In the genomic region with DNA sequence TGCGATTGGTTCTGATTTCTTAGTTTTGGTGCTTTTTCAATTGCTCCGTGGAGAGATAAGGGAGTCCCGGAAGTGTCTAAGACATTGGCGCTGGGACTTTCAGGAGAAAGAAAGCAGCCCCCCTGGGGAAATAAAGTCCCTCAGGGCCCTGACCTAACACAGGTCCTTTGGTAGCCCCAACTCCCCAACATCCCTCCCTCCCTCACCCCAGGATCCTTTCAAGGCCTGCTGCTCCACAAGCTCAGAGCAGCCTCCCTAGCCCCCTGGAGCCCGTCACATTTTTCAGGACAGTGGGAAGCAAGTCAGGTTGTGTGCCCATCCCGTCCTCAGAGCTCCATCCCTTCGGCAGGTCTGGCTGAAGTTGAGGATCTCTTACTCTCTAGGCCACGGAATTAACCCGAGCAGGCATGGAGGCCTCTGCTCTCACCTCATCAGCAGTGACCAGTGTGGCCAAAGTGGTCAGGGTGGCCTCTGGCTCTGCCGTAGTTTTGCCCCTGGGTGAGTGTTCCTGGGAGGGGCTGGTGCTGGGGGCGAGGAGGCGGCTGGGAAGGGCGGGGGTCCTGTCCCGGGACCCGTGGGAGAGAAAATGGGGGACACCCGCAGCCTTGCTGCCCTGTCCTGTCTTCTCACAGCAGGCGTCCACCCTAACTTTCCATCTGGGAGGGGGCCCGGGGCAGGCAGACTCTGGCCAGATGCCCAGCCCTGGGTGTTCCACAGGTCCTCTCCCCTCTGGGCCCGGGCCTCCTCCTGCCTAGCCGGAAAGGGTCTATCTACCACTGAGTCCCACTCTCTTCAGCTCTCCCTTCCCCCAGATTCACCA, we compare ENCODE assay signal across 15 cellular contexts. TPM values are rescaled to one million over a fixed set of nuclear protein-coding genes. Genes with fewer than 3 reads are reported as not detected.
DNase-seq lines count a peak whose midpoint lies in the region; ATAC-seq and TF ChIP-seq lines count a peak whose summit lies in the region.
"Had no signal": no experiment of that assay in that cellular context is flagged by ENCODE, and none has a peak within 500 bp of the region (broad histone marks: within the 10 kb centered on the region; RNA-seq: fewer than 3 reads in every experiment).

No MANE protein-coding gene starts in this region.

- H4K20me1 ChIP-seq in mammary epithelial cell (ENCODE audit: insufficient read depth, low read length): no peaks in the 10 kb centered on the region
- no peaks in the 10 kb centered on the region for H4K20me1 ChIP-seq in GM23248 (ENCODE audit: insufficient read depth)

- H3K9ac ChIP-seq in mammary epithelial cell (ENCODE audit: insufficient read depth, low read length): no peak overlapping the region
- no peak overlapping the region for H3K9ac ChIP-seq in GM23248
- H3K9ac ChIP-seq: KMS-11 had no signal

- H3K4me2 ChIP-seq in mammary epithelial cell (ENCODE audit: insufficient read depth, low read depth, low read length) (no peak overlapping the region), GM23248 (ENCODE audit: unreplicated experiment) (no peak overlapping the region)
- H3K4me2 ChIP-seq: KMS-11 had no signal

- TF ChIP-seq POLR2A in breast epithelium (IDR thresholded peaks at IDR 0.05) (no peak), esophagus squamous epithelium (IDR thresholded peaks at IDR 0.05) (no peak), ovary (IDR thresholded peaks at IDR 0.05) (no peak)

- H3K9me3 ChIP-seq in breast epithelium (no peaks in the 10 kb centered on the region), mammary epithelial cell (replicated peaks; ENCODE audit: insufficient read depth, low read length) (no peaks in the 10 kb centered on the region), esophagus squamous epithelium (no peaks in the 10 kb centered on the region), ovary (no peaks in the 10 kb centered on the region), GM23248 (ENCODE audit: low read depth) (no peaks in the 10 kb centered on the region)
- H3K9me3 ChIP-seq: SJCRH30 had no signal

- H3K27ac ChIP-seq in breast epithelium (peak overlapping the region; percentile 80 to 95), mammary epithelial cell (ENCODE audit: insufficient read depth, low read depth, low read length) (no peak overlapping the region), esophagus squamous epithelium (peak overlapping the region; percentile 71 to 91 (median 86)), ovary (peak overlapping the region; percentile 38 to 70), urinary bladder (ENCODE audit: low read depth) (no peak overlapping the region), GM23248 (no peak overlapping the region)
- H3K27ac ChIP-seq: epithelial cell of prostate, KMS-11, SJCRH30, WERI-Rb-1 had no signal

- 89% methylated on average over 8 of the region's 20 CpGs for WGBS in mammary epithelial cell (ENCODE audit: low coverage, missing lambda C conversion rate)
- WGBS in esophagus squamous epithelium, 2 donors: 71 to 82% methylated on average over 9 to 10 of the region's 20 CpGs
- WGBS in ovary, 3 donors: 61 to 74% (median 72%) methylated on average over 16 to 20 of the region's 20 CpGs
- 83% methylated on average over 20 of the region's 20 CpGs for WGBS in urinary bladder
- 92 to 95% methylated on average over 13 to 20 of the region's 20 CpGs for WGBS in GM23248 (ENCODE audit: low coverage in 1 of 2, low lambda C conversion rate in 2 of 2, missing lambda C conversion rate in 2 of 2), 2 experiments

- H3K79me2 ChIP-seq in mammary epithelial cell (ENCODE audit: insufficient read depth, low read length) (no peaks in the 10 kb centered on the region), GM23248 (ENCODE audit: insufficient read depth) (no peaks in the 10 kb centered on the region)

- H3F3A ChIP-seq in GM23248 (ENCODE audit: insufficient read depth): no peaks in the 10 kb centered on the region

- peak in 1 of 2 donors; percentile 16 for DNase-seq in breast epithelium (ENCODE audit: low spot score in 2 of 2)
- DNase-seq in mammary epithelial cell: no peak
- DNase-seq in esophagus squamous epithelium (lab: John Stamatoyannopoulos, UW): no peak
- DNase-seq in ovary: peak in 2 of 5 donors; percentile 26 to 36
- no peak for DNase-seq in GM23248
- no peak for DNase-seq in DMS53 treated with DMSO at 0.1 percent for 48 hours (lab: John Stamatoyannopoulos, UW; ENCODE audit: unreplicated experiment)
- DNase-seq: naive B cell, NCI-H1694 treated with DMSO at 0.1 percent for 48 hours, NCI-H526 treated with DMSO at 0.1 percent for 48 hours, SJCRH30, WERI-Rb-1 had no signal

- TF ChIP-seq CTCF in breast epithelium (IDR thresholded peaks at IDR 0.05): no peak
- TF ChIP-seq CTCF in mammary epithelial cell (conservative IDR thresholded peaks at IDR 0.05 in 1 of 2, IDR thresholded peaks at IDR 0.05 in 1 of 2; ENCODE audit: extremely low read depth in 1 of 2, insufficient read depth in 1 of 2, low read depth in 1 of 2, low read length in 2 of 2): no peak
- TF ChIP-seq CTCF in esophagus squamous epithelium (IDR thresholded peaks at IDR 0.05): no peak
- TF ChIP-seq CTCF in ovary (IDR thresholded peaks at IDR 0.05): no peak

- H2AFZ ChIP-seq in mammary epithelial cell (ENCODE audit: low read depth, low read length) (no peak overlapping the region), GM23248 (no peak overlapping the region)

- ATAC-seq in GM19455 (IDR thresholded peaks at IDR 0.05; ENCODE audit: unreplicated experiment): no peak

- BruUV-seq in mammary epithelial cell (replicated peaks; lab: Mats Ljungman, UMichigan): no TSS peak

- no peak for TF ChIP-seq EP300 in ovary (IDR thresholded peaks at IDR 0.05)

- dilution Hi-C loops in mammary epithelial cell (cut with HindIII; ENCODE audit: low sequenced_read_pairs): no loop called here

- peak overlapping the region; percentile 39 to 69 (median 47) for H3K4me3 ChIP-seq in breast epithelium
- H3K4me3 ChIP-seq in mammary epithelial cell (replicated peaks in 1 of 3; ENCODE audit: insufficient read depth in 1 of 3, low read depth in 2 of 3, low read length in 3 of 3): no peak overlapping the region
- peak overlapping the region; percentile 11 to 65 (median 42) for H3K4me3 ChIP-seq in esophagus squamous epithelium
- H3K4me3 ChIP-seq in ovary: peak overlapping the region; percentile 17
- peak overlapping the region; percentile 21 for H3K4me3 ChIP-seq in urinary bladder (ENCODE audit: low read depth, low read length)
- H3K4me3 ChIP-seq in GM23248: no peak overlapping the region
- H3K4me3 ChIP-seq: SJCRH30 had no signal

- no peaks in the 10 kb centered on the region for H3K9me2 ChIP-seq in GM23248 (ENCODE audit: insufficient read depth)

- H3K4me1 ChIP-seq in breast epithelium (no peaks in the 10 kb centered on the region), mammary epithelial cell (ENCODE audit: insufficient read depth, low read length) (peaks cover 3% of the 10 kb centered on the region), esophagus squamous epithelium (peaks cover 10 to 68% (median 31%) of the 10 kb centered on the region in 3 donors), ovary (ENCODE audit: insufficient read depth) (peaks cover 10% of the 10 kb centered on the region), urinary bladder (ENCODE audit: insufficient read depth) (no peaks in the 10 kb centered on the region), GM23248 (ENCODE audit: insufficient read depth) (no peaks in the 10 kb centered on the region)
- H3K4me1 ChIP-seq: SJCRH30 had no signal

- CTCF ChIA-PET in mammary epithelial cell (lab: Charles Lee; ENCODE audit: low non-redundant PET): no interaction called here

- intact Hi-C loops in breast epithelium (cut with DNase I; ENCODE audit: low total_unique reads): no loop called here
- intact Hi-C loops in mammary epithelial cell (cut with micrococcal nuclease): no loop called here
- intact Hi-C loops in esophagus squamous epithelium (cut with DNase I): no loop called here
- intact Hi-C loops in ovary (cut with DNase I): no loop called here

- H3K36me3 ChIP-seq in breast epithelium (no peaks in the 10 kb centered on the region), mammary epithelial cell (ENCODE audit: insufficient read depth, low read length) (no peaks in the 10 kb centered on the region), esophagus squamous epithelium (no peaks in the 10 kb centered on the region), ovary (no peaks in the 10 kb centered on the region), urinary bladder (ENCODE audit: insufficient read depth) (no peaks in the 10 kb centered on the region), GM23248 (ENCODE audit: low read depth) (no peaks in the 10 kb centered on the region)
- H3K36me3 ChIP-seq: SJCRH30, WERI-Rb-1 had no signal

- in situ Hi-C loops in mammary epithelial cell (cut with MboI; ENCODE audit: low sequenced_read_pairs in 2 of 2): no loop called here
- in situ Hi-C loops in GM23248 (cut with MboI): no loop called here

- H3K27me3 ChIP-seq in breast epithelium: no peaks in the 10 kb centered on the region
- H3K27me3 ChIP-seq in mammary epithelial cell (ENCODE audit: insufficient read depth, low read length): no peaks in the 10 kb centered on the region
- H3K27me3 ChIP-seq in esophagus squamous epithelium: no peaks in the 10 kb centered on the region
- no peaks in the 10 kb centered on the region for H3K27me3 ChIP-seq in ovary
- H3K27me3 ChIP-seq in GM23248 (replicated peaks; ENCODE audit: insufficient read depth): no peaks in the 10 kb centered on the region; the same call in 1 of the 2 replicates
- H3K27me3 ChIP-seq: SJCRH30 had no signal

RNA-seq across cellular contexts. Expression of gene IFI27, which starts 0.9 kb away (rescaled TPM):
- 100 to 1,000 TPM; 101 to 196 (median 160) TPM for total RNA-seq in breast epithelium
- 1 to 10 TPM in 1 of 2 donors, under 1 TPM in 1; 0.83 to 1.3 TPM for total RNA-seq in mammary epithelial cell
- 0.53 TPM for polyA plus RNA-seq in mammary epithelial cell
- polyA minus RNA-seq in mammary epithelial cell: not detected
- total RNA-seq in esophagus squamous epithelium: 100 to 1,000 TPM in 3 of 4 donors, 10 to 100 TPM in 1; 39.5 to 958 (median 291) TPM
- total RNA-seq in ovary: 100 to 1,000 TPM in 1 of 7 donors, 10 to 100 TPM in 6; 44.5 to 117 (median 56.9) TPM
- 100 to 1,000 TPM; 119 to 413 TPM for polyA plus RNA-seq in ovary
- 19.9 TPM for total RNA-seq in urinary bladder
- polyA plus RNA-seq in urinary bladder: 417 TPM
- total RNA-seq in GM23248 (2014; rRNA removed; shearing (Covaris generic)): not detected in 2 replicates
- polyA plus RNA-seq in GM23248 (2016; fragmentation: Nextera tagmentation; extraction: Ambion mirVana): not detected in 2 replicates

RNA-seq across cellular contexts. Expression of gene IFI27L2, which starts 17.9 kb away (rescaled TPM):
- total RNA-seq in breast epithelium (10 to 100 TPM; 74.2 to 98.8 (median 92.1) TPM), mammary epithelial cell (100 to 1,000 TPM in 1 of 2 donors, 10 to 100 TPM in 1; 68.0 to 122 TPM), esophagus squamous epithelium (10 to 100 TPM; 50.6 to 97.1 (median 66.0) TPM), ovary (100 to 1,000 TPM in 3 of 7 donors, 10 to 100 TPM in 4; 53.4 to 106 (median 88.5) TPM), urinary bladder (16.6 TPM)
- polyA plus RNA-seq in mammary epithelial cell (114 TPM), ovary (100 to 1,000 TPM in 1 of 2 donors, 10 to 100 TPM in 1; 37.8 to 145 TPM), urinary bladder (77.6 TPM), GM23248 (2016; fragmentation: Nextera tagmentation; extraction: Ambion mirVana) (161 and 170 TPM in 2 replicates)
- polyA minus RNA-seq in mammary epithelial cell: 48.4 TPM
- total RNA-seq in GM23248 (2014; rRNA removed; shearing (Covaris generic)): 61.7 and 95.3 TPM in 2 replicates

RNA-seq across cellular contexts. Expression of gene IFI27L1, which starts 30.4 kb away (rescaled TPM):
- total RNA-seq in breast epithelium (10 to 100 TPM in 2 of 3 donors, 1 to 10 TPM in 1; 6.6 to 14.5 (median 10.6) TPM), mammary epithelial cell (10 to 100 TPM; 11.2 to 28.5 TPM), esophagus squamous epithelium (10 to 100 TPM in 1 of 4 donors, 1 to 10 TPM in 3; 1.9 to 12.5 (median 8.6) TPM), ovary (10 to 100 TPM; 27.4 to 57.0 (median 32.8) TPM), urinary bladder (7.2 TPM)
- polyA plus RNA-seq in mammary epithelial cell (33.6 TPM), ovary (10 to 100 TPM; 21.5 to 43.9 TPM), urinary bladder (18.9 TPM), GM23248 (2016; fragmentation: Nextera tagmentation; extraction: Ambion mirVana) (31.8 and 32.6 TPM in 2 replicates)
- polyA minus RNA-seq in mammary epithelial cell: 18.6 TPM
- total RNA-seq in GM23248 (2014; rRNA removed; shearing (Covaris generic)): 13.5 and 14.2 TPM in 2 replicates

RNA-seq across cellular contexts. Expression of gene DDX24, which starts 30.5 kb away (rescaled TPM):
- total RNA-seq in breast epithelium (100 to 1,000 TPM; 156 to 201 (median 172) TPM), mammary epithelial cell (100 to 1,000 TPM in 1 of 2 donors, 10 to 100 TPM in 1; 94.7 to 156 TPM), esophagus squamous epithelium (100 to 1,000 TPM in 1 of 4 donors, 10 to 100 TPM in 3; 63.9 to 114 (median 71.9) TPM), ovary (100 to 1,000 TPM in 6 of 7 donors, 10 to 100 TPM in 1; 98.8 to 286 (median 233) TPM), urinary bladder (55.1 TPM)
- polyA plus RNA-seq in mammary epithelial cell (163 TPM), ovary (100 to 1,000 TPM; 118 to 521 TPM), urinary bladder (144 TPM), GM23248 (2016; fragmentation: Nextera tagmentation; extraction: Ambion mirVana) (143 and 149 TPM in 2 replicates)
- 119 TPM for polyA minus RNA-seq in mammary epithelial cell
- 123 and 125 TPM in 2 replicates for total RNA-seq in GM23248 (2014; rRNA removed; shearing (Covaris generic))

Comparison
In these comparisons a context has a peak if more than half of its experiments do, and no peak if none do; other contexts are left out.
1. H3K27ac ChIP-seq: peak in breast epithelium (2 of 2), esophagus squamous epithelium (4 of 4) and ovary (2 of 2); none in mammary epithelial cell (single experiment), urinary bladder (single experiment) and GM23248 (single experiment).
2. H3K4me3 ChIP-seq: peak in breast epithelium (3 of 3), esophagus squamous epithelium (4 of 4), ovary (single experiment) and urinary bladder (single experiment); none in mammary epithelial cell (0 of 3) and GM23248 (single experiment).